11 cellular contexts compared by ENCODE assay signal in the genomic region with DNA sequence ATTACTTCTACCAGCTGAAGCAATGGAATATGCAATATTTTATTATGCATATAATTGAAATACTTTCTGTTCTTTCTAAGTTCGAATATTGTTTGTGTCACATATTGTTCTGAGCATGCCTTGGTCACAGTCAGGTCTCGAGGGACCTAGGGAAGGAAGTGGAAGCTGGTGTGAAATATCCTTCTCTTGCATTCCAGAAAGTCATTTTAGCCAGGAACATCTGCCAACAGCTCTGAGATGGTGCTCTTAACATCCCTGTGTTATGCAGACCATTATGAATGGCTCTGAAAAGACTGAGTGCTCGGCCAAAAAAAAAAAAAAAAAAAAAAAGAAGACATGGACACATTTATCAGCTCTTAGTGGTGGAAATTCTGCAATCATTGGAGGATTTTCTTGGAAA.
"Had no signal": no experiment of that assay in that cellular context is flagged by ENCODE, and none has a peak within 500 bp of the region (broad histone marks: within the 10 kb centered on the region; RNA-seq: fewer than 3 reads in every experiment).

No MANE protein-coding gene starts in this region.

- DNase-seq: activated CD4-positive, alpha-beta T cell treated with anti-CD3 and anti-CD28 coated beads, Interleukin-2, amount 50 U/mL, for 4 hours; activated effector memory CD4-positive, alpha-beta T cell treated with Interleukin-2 at 50 U/mL for 16 hours; activated T-cell treated with anti-CD3 and anti-CD28 coated beads, Interleukin-2, amount 50 U/mL, for 24 hours; amniotic stem cell; dorsolateral prefrontal cortex; naive B cell; SW 1271 had no signal

- H3K9me3 ChIP-seq: tibial nerve had no signal

- H3K4me3 ChIP-seq: dorsolateral prefrontal cortex, tibial nerve had no signal

- ATAC-seq: activated CD4-positive, CD25-positive, alpha-beta regulatory T cell treated with anti-CD3 and anti-CD28 coated beads, Interleukin-2, amount 50 U/mL, for 24 hours; activated naive CD4-positive, alpha-beta T cell treated with anti-CD3 and anti-CD28 coated beads, Interleukin-2, amount 50 U/mL, for 72 hours; stimulated activated effector memory CD8-positive, alpha-beta T cell treated with anti-CD3 and anti-CD28 coated beads, Interleukin-12 subunit alpha, Interleukin-12 subunit beta, amount 100 ng/mL, for 72 hours had no signal

- H3K27me3 ChIP-seq: dorsolateral prefrontal cortex, tibial nerve had no signal

- H3K4me1 ChIP-seq: tibial nerve had no signal

- H3K36me3 ChIP-seq: tibial nerve had no signal
